ENCODE assay signal across 9 cellular contexts in genomic region chr20:45761966-45762365, GRCh38. TPM values are rescaled to one million over a fixed set of nuclear protein-coding genes. Genes with fewer than 3 reads are reported as not detected.
"Had no signal": no experiment of that assay in that cellular context is flagged by ENCODE, and none has a peak within 500 bp of the region (broad histone marks: within the 10 kb centered on the region; RNA-seq: fewer than 3 reads in every experiment).

No MANE protein-coding gene starts in this region.

RNA-seq across cellular contexts. Expression of gene WFDC3, which starts 29.7 kb away (rescaled TPM):
- total RNA-seq: MCF 10A, OCI-LY7, SJSA1 had no signal

RNA-seq across cellular contexts. Expression of gene SPINT4, which starts 39.8 kb away (rescaled TPM):
- total RNA-seq: LHCN-M2, MCF 10A, NCI-H460, OCI-LY7, PC-9, Right ventricle myocardium superior, RPMI7951, SJSA1 had no signal
- polyA plus RNA-seq: SK-N-SH had no signal

RNA-seq across cellular contexts. Expression of gene WFDC10B, which starts 57.1 kb away (rescaled TPM):
- total RNA-seq: LHCN-M2, MCF 10A, NCI-H460, OCI-LY7, PC-9, Right ventricle myocardium superior, SJSA1 had no signal
- polyA plus RNA-seq: SK-N-SH had no signal
